18 cellular contexts compared by ENCODE assay signal in the genomic region with DNA sequence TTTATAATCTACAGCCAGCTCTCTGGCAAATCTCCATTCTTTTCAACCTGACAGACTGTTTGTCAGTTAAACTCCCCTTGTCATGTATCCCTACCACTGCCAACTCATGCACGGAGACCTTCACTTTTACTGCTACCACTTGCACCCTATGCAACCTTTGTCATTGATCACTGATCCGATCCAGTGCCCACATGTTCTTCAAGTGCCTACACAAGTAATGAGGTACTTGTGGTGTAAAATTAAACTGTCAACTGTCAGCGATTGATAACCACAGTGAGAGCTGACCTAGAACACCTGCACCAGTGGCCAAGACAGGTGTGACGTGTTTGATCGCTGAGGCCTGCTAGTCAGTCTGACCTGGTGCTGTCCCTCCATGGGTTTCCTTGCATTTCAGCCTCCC. TPM values are rescaled to one million over a fixed set of nuclear protein-coding genes. Genes with fewer than 3 reads are reported as not detected.
"Had no signal": no experiment of that assay in that cellular context is flagged by ENCODE, and none has a peak within 500 bp of the region (broad histone marks: within the 10 kb centered on the region; RNA-seq: fewer than 3 reads in every experiment).

No MANE protein-coding gene starts in this region.

- H3K9me3 Mint-ChIP-seq: activated CD4-positive, alpha-beta memory T cell treated with anti-CD3 and anti-CD28 coated beads for 36 hours; activated naive CD4-positive, alpha-beta T cell treated with anti-CD3 and anti-CD28 coated beads, Interleukin-2, amount 50 U/mL, for 24 hours; activated T-cell treated with anti-CD3 and anti-CD28 coated beads, Interleukin-2, amount 50 U/mL, for 4 hours; neural crest cell; stimulated activated memory B cell treated with anti-CD40 and anti-IgM and Interleukin-4, amounts not matched to agents 10 μg/mL and 1 μg/mL and 100 μg/mL, for 72 hours had no signal

- DNase-seq: activated CD4-positive, alpha-beta memory T cell treated with anti-CD3 and anti-CD28 coated beads for 36 hours; activated CD4-positive, alpha-beta T cell treated with anti-CD3 and anti-CD28 coated beads for 36 hours; activated CD8-positive, alpha-beta memory T cell treated with anti-CD3 and anti-CD28 coated beads, Interleukin-2, amount 10 ng/mL, durations not matched to agents 7 days and 5 days; activated effector memory CD4-positive, alpha-beta T cell treated with Interleukin-2 at 50 U/mL for 16 hours; activated T-cell treated with anti-CD3 and anti-CD28 coated beads, Interleukin-2, amount 50 U/mL, for 4 hours; adrenal gland; midbrain; stimulated activated CD4-positive, alpha-beta T cell treated with anti-CD3 and anti-CD28 coated beads, Interleukin-12 subunit alpha, Interleukin-12 subunit beta, amount 100 ng/mL, for 4 hours; stimulated activated CD4-positive, alpha-beta T cell treated with anti-CD3 and anti-CD28 coated beads, Interleukin-2, amount 100 ng/mL, for 24 hours; tibial artery; uterus; WERI-Rb-1 had no signal

- H3K27ac ChIP-seq: adrenal gland, tibial artery, uterus, WERI-Rb-1 had no signal

- FAIRE-seq: colon had no signal

- H3K4me3 Mint-ChIP-seq: activated CD4-positive, alpha-beta memory T cell treated with anti-CD3 and anti-CD28 coated beads for 36 hours; activated CD4-positive, alpha-beta T cell treated with anti-CD3 and anti-CD28 coated beads for 36 hours; activated CD8-positive, alpha-beta memory T cell treated with anti-CD3 and anti-CD28 coated beads, Interleukin-2, amount 10 ng/mL, durations not matched to agents 7 days and 5 days; activated naive CD4-positive, alpha-beta T cell treated with anti-CD3 and anti-CD28 coated beads, Interleukin-2, amount 50 U/mL, for 24 hours; activated T-cell treated with anti-CD3 and anti-CD28 coated beads, Interleukin-2, amount 50 U/mL, for 4 hours; neural crest cell; stimulated activated memory B cell treated with anti-CD40 and anti-IgM and Interleukin-4, amounts not matched to agents 10 μg/mL and 1 μg/mL and 100 μg/mL, for 72 hours had no signal

- H3K4me1 Mint-ChIP-seq: activated CD4-positive, alpha-beta T cell treated with anti-CD3 and anti-CD28 coated beads for 36 hours; activated CD8-positive, alpha-beta memory T cell treated with anti-CD3 and anti-CD28 coated beads, Interleukin-2, amount 10 ng/mL, durations not matched to agents 7 days and 5 days; activated naive CD4-positive, alpha-beta T cell treated with anti-CD3 and anti-CD28 coated beads, Interleukin-2, amount 50 U/mL, for 24 hours; neural crest cell had no signal

- H3K36me3 Mint-ChIP-seq: activated CD4-positive, alpha-beta memory T cell treated with anti-CD3 and anti-CD28 coated beads for 36 hours; activated CD8-positive, alpha-beta memory T cell treated with anti-CD3 and anti-CD28 coated beads, Interleukin-2, amount 10 ng/mL, durations not matched to agents 7 days and 5 days; activated naive CD4-positive, alpha-beta T cell treated with anti-CD3 and anti-CD28 coated beads, Interleukin-2, amount 50 U/mL, for 24 hours; stimulated activated memory B cell treated with anti-CD40 and anti-IgM and Interleukin-4, amounts not matched to agents 10 μg/mL and 1 μg/mL and 100 μg/mL, for 72 hours had no signal

- H3K36me3 ChIP-seq: adrenal gland, tibial artery, uterus, WERI-Rb-1 had no signal

- H3K27me3 ChIP-seq: adrenal gland, tibial artery, uterus had no signal

- ATAC-seq: activated CD4-positive, alpha-beta T cell treated with anti-CD3 and anti-CD28 coated beads for 36 hours; activated CD8-positive, alpha-beta memory T cell treated with anti-CD3 and anti-CD28 coated beads, Interleukin-2, amount 10 ng/mL, durations not matched to agents 7 days and 5 days; activated T-cell treated with anti-CD3 and anti-CD28 coated beads, Interleukin-2, amount 50 U/mL, for 4 hours; esophagus mucosa; left lobe of liver; stimulated activated memory B cell treated with anti-CD40 and anti-IgM and Interleukin-4, amounts not matched to agents 10 μg/mL and 1 μg/mL and 100 μg/mL, for 72 hours had no signal

- H3K4me1 ChIP-seq: adrenal gland, tibial artery, uterus had no signal

- H3K27ac Mint-ChIP-seq: activated CD4-positive, alpha-beta memory T cell treated with anti-CD3 and anti-CD28 coated beads for 36 hours; activated CD4-positive, alpha-beta T cell treated with anti-CD3 and anti-CD28 coated beads for 36 hours; activated CD8-positive, alpha-beta memory T cell treated with anti-CD3 and anti-CD28 coated beads, Interleukin-2, amount 10 ng/mL, durations not matched to agents 7 days and 5 days; activated naive CD4-positive, alpha-beta T cell treated with anti-CD3 and anti-CD28 coated beads, Interleukin-2, amount 50 U/mL, for 24 hours; stimulated activated memory B cell treated with anti-CD40 and anti-IgM and Interleukin-4, amounts not matched to agents 10 μg/mL and 1 μg/mL and 100 μg/mL, for 72 hours had no signal

- H3K4me3 ChIP-seq: adrenal gland, tibial artery, uterus had no signal

- H3K9me3 ChIP-seq: adrenal gland, tibial artery, uterus had no signal

RNA-seq across cellular contexts. Expression of gene MECOM, which starts 55.6 kb away (rescaled TPM):
- total RNA-seq: activated CD4-positive, alpha-beta memory T cell treated with anti-CD3 and anti-CD28 coated beads for 36 hours; activated CD4-positive, alpha-beta T cell treated with anti-CD3 and anti-CD28 coated beads for 36 hours; activated CD8-positive, alpha-beta memory T cell treated with anti-CD3 and anti-CD28 coated beads, Interleukin-2, amount 10 ng/mL, durations not matched to agents 7 days and 5 days had no signal
